ENCODE assay signal across 1 cellular context in genomic region chr3:69781593-69781992, GRCh38.
TF ChIP-seq lines count a peak whose summit lies in the region.

No MANE protein-coding gene starts in this region.

TF ChIP-seq in IMR-90, 13 proteins besides CTCF, POLR2A, EP300 and RAD21:
- TF ChIP-seq FOS (IDR thresholded peaks at IDR 0.05; ENCODE audit: low read depth, low read length) (no peak), RFX5 (IDR thresholded peaks at IDR 0.05; ENCODE audit: low read depth, low read length) (no peak), MAZ (IDR thresholded peaks at IDR 0.05; ENCODE audit: borderline replicate concordance, low read depth, low read length) (no peak), BHLHE40 (IDR thresholded peaks at IDR 0.05; ENCODE audit: low read depth, low read length) (no peak), ELK1 (IDR thresholded peaks at IDR 0.05; ENCODE audit: borderline replicate concordance, low read depth, low read length) (no peak), MAFK (IDR thresholded peaks at IDR 0.05; ENCODE audit: low read depth, low read length) (no peak), CEBPB (IDR thresholded peaks at IDR 0.05; ENCODE audit: low read depth, low read length) (no peak)
